15 cellular contexts compared by ENCODE assay signal in genomic region chrX:105823092-105823454, GRCh38. TPM values are rescaled to one million over a fixed set of nuclear protein-coding genes. Genes with fewer than 3 reads are reported as not detected.
A peak's percentile ranks its signal among the peaks of the same experiment; 100 is the strongest.
DNase-seq lines count a peak whose midpoint lies in the region; FAIRE-seq and TF ChIP-seq lines count a peak whose summit lies in the region.
"Had no signal": no experiment of that assay in that cellular context is flagged by ENCODE, and none has a peak within 500 bp of the region (broad histone marks: within the 10 kb centered on the region; RNA-seq: fewer than 3 reads in every experiment).

No MANE protein-coding gene starts in this region.

- no peak overlapping the region for H3K56ac ChIP-seq in H1 (replicated peaks; ENCODE audit: insufficient read length, low read depth, low read length)

- no peak for TF ChIP-seq EP300 in H1 (IDR thresholded peaks at IDR 0.05; ENCODE audit: borderline replicate concordance in 1 of 2, low read depth in 2 of 2, low read length in 2 of 2)

- peak overlapping the region; percentile 83 to 91 for H3K4me2 ChIP-seq in H1 (ENCODE audit: insufficient read depth in 1 of 2, low read depth in 2 of 2, low read length in 2 of 2)
- H3K4me2 ChIP-seq in skeletal muscle satellite cell (ENCODE audit: low read length): peak overlapping the region; percentile 65

- no peak for FAIRE-seq in H1 (lab: Jason Lieb, UNC)
- FAIRE-seq: endometrium had no signal

- H4K20me1 ChIP-seq in H1 (replicated peaks in 1 of 2; ENCODE audit: control insufficient read depth in 1 of 2, insufficient read depth in 2 of 2, low read length in 2 of 2): no peaks in the 10 kb centered on the region

- H3K27me3 ChIP-seq in HUES64 (ENCODE audit: insufficient read depth, low read length): peaks cover 50% of the 10 kb centered on the region
- peaks cover 3 to 25% (median 11%) of the 10 kb centered on the region in 4 experiments; a peak in 6 of 7 replicates for H3K27me3 ChIP-seq in H1 (replicated peaks in 1 of 4; ENCODE audit: control insufficient read depth in 3 of 4, extremely low read depth in 1 of 4, insufficient read depth in 3 of 4, low read length in 3 of 4)
- H3K27me3 ChIP-seq in kidney epithelial cell (ENCODE audit: control insufficient read depth, insufficient read depth, low read length): no peaks in the 10 kb centered on the region
- H3K27me3 ChIP-seq in skeletal muscle satellite cell (ENCODE audit: control insufficient read depth, insufficient read depth, low read length): peaks cover 65% of the 10 kb centered on the region
- H3K27me3 ChIP-seq in esophagus squamous epithelium: peaks cover 0 to 34% (median 7%) of the 10 kb centered on the region in 4 donors

- H3K27me3 Mint-ChIP-seq in endothelial cell (ENCODE audit: unreplicated experiment): no peaks in the 10 kb centered on the region

- no peak overlapping the region for H3K14ac ChIP-seq in H1 (ENCODE audit: insufficient read length)

- no peak overlapping the region for H3K23ac ChIP-seq in H1 (ENCODE audit: insufficient read length)

- H3K27ac Mint-ChIP-seq in endothelial cell (ENCODE audit: unreplicated experiment): no peak overlapping the region
- H3K27ac Mint-ChIP-seq: CD4-positive, alpha-beta T cell; natural killer cell had no signal

- WGBS in HUES64: 13% methylated on average over 15 of the region's 17 CpGs
- 0% methylated on average over 3 of the region's 17 CpGs; no CpG with 5 or more reads in 1 of the 2 experiments for WGBS in H1 (ENCODE audit: extremely low coverage in 1 of 2, insufficient coverage in 1 of 2, insufficient read length in 1 of 2, insufficient replicate concordance in 2 of 2, low coverage in 1 of 2, low lambda C conversion rate in 2 of 2, missing lambda C conversion rate in 1 of 2), 2 experiments
- WGBS in esophagus squamous epithelium, 2 donors: 15 to 49% methylated on average over 16 to 17 of the region's 17 CpGs

- no peak overlapping the region for H3K9ac ChIP-seq in HUES64 (ENCODE audit: low read depth, low read length)
- no peak overlapping the region for H3K9ac ChIP-seq in H1 (replicated peaks in 1 of 4; ENCODE audit: extremely low read depth in 1 of 4, low read depth in 3 of 4, low read length in 3 of 4)
- H3K9ac ChIP-seq in skeletal muscle satellite cell (ENCODE audit: low read depth, low read length): no peak overlapping the region

- H2AFZ ChIP-seq in H1 (ENCODE audit: low read length): 0 out of 2 replicates have a peak overlapping the region, but pooled peaks have one; percentile 44

- H2BK20ac ChIP-seq in H1 (ENCODE audit: low read length): no peak overlapping the region

- H3K23me2 ChIP-seq in H1 (ENCODE audit: low read depth, low read length): peaks cover 9% of the 10 kb centered on the region; the same call in 1 of the 2 replicates

- no peaks in the 10 kb centered on the region for H3K4me1 Mint-ChIP-seq in endothelial cell (ENCODE audit: unreplicated experiment)
- H3K4me1 Mint-ChIP-seq: activated naive CD8-positive, alpha-beta T cell treated with anti-CD3 and anti-CD28 coated beads for 36 hours; natural killer cell had no signal

- H3K9me3 Mint-ChIP-seq in endothelial cell (ENCODE audit: unreplicated experiment): peaks cover 11% of the 10 kb centered on the region
- H3K9me3 Mint-ChIP-seq: activated naive CD8-positive, alpha-beta T cell treated with anti-CD3 and anti-CD28 coated beads for 36 hours; CD4-positive, alpha-beta T cell had no signal

- POLR2A ChIA-PET in H1 (lab: Charles Lee; ENCODE audit: partially characterized antibody): no interaction called here

- H2BK120ac ChIP-seq in H1 (replicated peaks; ENCODE audit: low read depth, low read length): no peak overlapping the region

- CTCF ChIA-PET in H1 (lab: Charles Lee; ENCODE audit: partially characterized antibody): no interaction called here

- no peaks in the 10 kb centered on the region for H3K79me1 ChIP-seq in H1 (ENCODE audit: low read depth, low read length)

- no peak overlapping the region for H2BK12ac ChIP-seq in H1 (ENCODE audit: low read depth, low read length)

- H3K79me2 ChIP-seq in H1 (ENCODE audit: control insufficient read depth in 1 of 2, insufficient read depth in 2 of 2, low read length in 2 of 2): no peaks in the 10 kb centered on the region

- H3K18ac ChIP-seq in H1 (ENCODE audit: extremely low read depth, low read length): no peak overlapping the region

- no peak overlapping the region for H3K4me3 Mint-ChIP-seq in endothelial cell (ENCODE audit: unreplicated experiment)
- H3K4me3 Mint-ChIP-seq: activated naive CD8-positive, alpha-beta T cell treated with anti-CD3 and anti-CD28 coated beads for 36 hours; CD4-positive, alpha-beta T cell; natural killer cell had no signal

- no peak overlapping the region for H4K91ac ChIP-seq in H1 (replicated peaks; ENCODE audit: insufficient read length, low read length)

- no peak overlapping the region for H2BK5ac ChIP-seq in H1 (ENCODE audit: low read depth, low read length)

- no peaks in the 10 kb centered on the region for H3K36me3 ChIP-seq in HUES64 (ENCODE audit: insufficient read depth, low read length)
- H3K36me3 ChIP-seq in H1 (ENCODE audit: control insufficient read depth in 2 of 4, insufficient read depth in 4 of 4, low read length in 3 of 4): no peaks in the 10 kb centered on the region
- H3K36me3 ChIP-seq in kidney epithelial cell (ENCODE audit: control insufficient read depth, insufficient read depth, low read length): no peaks in the 10 kb centered on the region
- H3K36me3 ChIP-seq in skeletal muscle satellite cell (ENCODE audit: insufficient read depth, low read length): no peaks in the 10 kb centered on the region
- no peaks in the 10 kb centered on the region for H3K36me3 ChIP-seq in esophagus squamous epithelium

- H4K8ac ChIP-seq in H1 (ENCODE audit: extremely low read depth, insufficient read depth, low read length): no peak overlapping the region

- intact Hi-C loops in esophagus squamous epithelium (cut with DNase I): no loop called here

- H4K5ac ChIP-seq in H1 (ENCODE audit: insufficient read length, low read depth, low read length): no peak overlapping the region

- H3K4me3 ChIP-seq in HUES64 (ENCODE audit: low read length) (peak overlapping the region; percentile 60), H1 (ENCODE audit: extremely low read depth in 1 of 4, insufficient read depth in 2 of 4, low read depth in 3 of 4, low read length in 4 of 4) (peak overlapping the region; percentile 24 to 65 (median 40); a peak in 7 of 8 replicates), kidney epithelial cell (ENCODE audit: low read depth, low read length) (peak overlapping the region; percentile 50), skeletal muscle satellite cell (ENCODE audit: low read length) (peak overlapping the region; percentile 45), esophagus squamous epithelium (peak overlapping the region in 2 of 4 donors; percentile 37 to 51)

- H3K36me3 Mint-ChIP-seq in endothelial cell (ENCODE audit: low read depth, unreplicated experiment): no peaks in the 10 kb centered on the region
- H3K36me3 Mint-ChIP-seq: activated naive CD8-positive, alpha-beta T cell treated with anti-CD3 and anti-CD28 coated beads for 36 hours had no signal

- no peaks in the 10 kb centered on the region for H3K9me3 ChIP-seq in HUES64 (ENCODE audit: insufficient read depth, low read depth, low read length)
- H3K9me3 ChIP-seq in H1 (ENCODE audit: insufficient read depth in 2 of 2, low read depth in 1 of 2, low read length in 1 of 2): no peaks in the 10 kb centered on the region
- H3K9me3 ChIP-seq in skeletal muscle satellite cell (replicated peaks; ENCODE audit: low read length): no peaks in the 10 kb centered on the region
- H3K9me3 ChIP-seq in esophagus squamous epithelium: no peaks in the 10 kb centered on the region

- TF ChIP-seq CTCF in H1 (IDR thresholded peaks at IDR 0.05; ENCODE audit: control extremely low read depth in 1 of 3, insufficient read depth in 1 of 3, low read depth in 1 of 3, low read length in 3 of 3) (no peak), kidney epithelial cell (IDR thresholded peaks at IDR 0.05; ENCODE audit: insufficient read depth, low read length, poor library complexity, severe bottlenecking) (no peak), endothelial cell (IDR thresholded peaks at IDR 0.05; ENCODE audit: unreplicated experiment) (no peak), esophagus squamous epithelium (IDR thresholded peaks at IDR 0.05) (no peak)

- H3K27ac ChIP-seq in HUES64 (ENCODE audit: low read depth, low read length): no peak overlapping the region
- H3K27ac ChIP-seq in H1 (ENCODE audit: low read depth, low read length): no peak overlapping the region
- H3K27ac ChIP-seq in esophagus squamous epithelium: no peak overlapping the region

- H3K4me1 ChIP-seq in HUES64 (ENCODE audit: insufficient read depth, low read length) (no peaks in the 10 kb centered on the region), H1 (replicated peaks in 1 of 4; ENCODE audit: control insufficient read depth in 3 of 4, insufficient read depth in 4 of 4, low read length in 3 of 4) (no peaks in the 10 kb centered on the region), skeletal muscle satellite cell (ENCODE audit: control insufficient read depth, insufficient read depth, low read length) (no peaks in the 10 kb centered on the region), esophagus squamous epithelium (peaks cover 0 to 10% (median 0%) of the 10 kb centered on the region in 3 donors)

- TF ChIP-seq POLR2A in H1 (IDR thresholded peaks at IDR 0.05; ENCODE audit: control extremely low read depth in 1 of 2, low read depth in 2 of 2, low read length in 2 of 2) (no peak), esophagus squamous epithelium (IDR thresholded peaks at IDR 0.05) (no peak)

- H2AK5ac ChIP-seq in H1 (ENCODE audit: low read depth, low read length): no peak overlapping the region

- H3K4ac ChIP-seq in H1 (replicated peaks; ENCODE audit: insufficient read length, low read depth, low read length): no peak overlapping the region

- DNase-seq in H1 (ENCODE audit: low read depth in 1 of 2, low spot score in 2 of 2): no peak
- DNase-seq in kidney epithelial cell (ENCODE audit: low read depth): no peak
- DNase-seq in effector CD8-positive, alpha-beta T cell (lab: John Stamatoyannopoulos, UW): no peak
- DNase-seq in endothelial cell (ENCODE audit: low spot score): no peak
- DNase-seq in esophagus squamous epithelium (lab: John Stamatoyannopoulos, UW): no peak
- DNase-seq in SHP77 (lab: John Stamatoyannopoulos, UW): no peak
- DNase-seq: activated naive CD8-positive, alpha-beta T cell treated with anti-CD3 and anti-CD28 coated beads for 36 hours; CD4-positive, alpha-beta T cell; natural killer cell; NCI-H1048; NCI-H524 treated with DMSO at 0.1 percent for 48 hours; SIG-M5 had no signal

- H2BK15ac ChIP-seq in H1 (ENCODE audit: low read length): no peak overlapping the region

- TF ChIP-seq RAD21 in H1 (IDR thresholded peaks at IDR 0.05 in 1 of 2, conservative IDR thresholded peaks at IDR 0.05 in 1 of 2; ENCODE audit: low read depth in 2 of 2, low read length in 2 of 2): no peak

RNA-seq across cellular contexts. Expression of gene NRK, which starts 0.7 kb away (rescaled TPM):
- polyA plus RNA-seq in HUES64 (2013, experiment 1 of 2): 0.95 TPM
- polyA plus RNA-seq in HUES64 (2013, experiment 2 of 2): 1.1 TPM
- 7.0 and 8.3 TPM in 2 replicates for total RNA-seq in H1 (2021; fragmentation: NEBNext Ultra II Directional; extraction: Animal tissue kit (Norgen Biotek cat#: 25700))
- polyA plus RNA-seq in H1 (2011; rRNA removed): 0.86 and 0.99 TPM in 2 replicates
- 1.1 TPM for polyA plus RNA-seq in H1 (2011; cell fraction: cytosol; rRNA removed)
- 1.8 TPM for polyA plus RNA-seq in H1 (2011; cell fraction: nucleus; rRNA removed)
- polyA plus RNA-seq in H1 (2012, experiment 1 of 2): 1.2 to 2.1 TPM (median 1.7 TPM) in 4 replicates
- polyA plus RNA-seq in H1 (2012, experiment 2 of 2): 0.07 TPM
- polyA plus RNA-seq in H1 (2013, experiment 1 of 2): 4.4 TPM
- 3.5 TPM for polyA plus RNA-seq in H1 (2013, experiment 2 of 2)
- polyA minus RNA-seq in H1 (2011; rRNA and poly(A)+ RNA removed): 4.6 and 4.8 TPM in 2 replicates
- polyA minus RNA-seq in H1 (2011; cell fraction: cytosol; rRNA and poly(A)+ RNA removed): 2.8 TPM
- polyA minus RNA-seq in H1 (2011; cell fraction: nucleus; rRNA and poly(A)+ RNA removed): 5.8 TPM
- 8.1 and 9.0 TPM in 2 replicates for total RNA-seq in kidney epithelial cell
- 0.76 and 1.1 TPM in 2 replicates for total RNA-seq in skeletal muscle satellite cell (2012; rRNA removed)
- total RNA-seq in endothelial cell (ENCODE audit: unreplicated experiment): 1.8 TPM
- total RNA-seq in esophagus squamous epithelium: 1 to 10 TPM in 1 of 4 donors, not detected in 3; 1.1 TPM
- total RNA-seq: activated naive CD8-positive, alpha-beta T cell treated with anti-CD3 and anti-CD28 coated beads for 36 hours; CD4-positive, alpha-beta T cell; natural killer cell had no signal
